ENCODE assay signal across 16 cellular contexts in the genomic region with DNA sequence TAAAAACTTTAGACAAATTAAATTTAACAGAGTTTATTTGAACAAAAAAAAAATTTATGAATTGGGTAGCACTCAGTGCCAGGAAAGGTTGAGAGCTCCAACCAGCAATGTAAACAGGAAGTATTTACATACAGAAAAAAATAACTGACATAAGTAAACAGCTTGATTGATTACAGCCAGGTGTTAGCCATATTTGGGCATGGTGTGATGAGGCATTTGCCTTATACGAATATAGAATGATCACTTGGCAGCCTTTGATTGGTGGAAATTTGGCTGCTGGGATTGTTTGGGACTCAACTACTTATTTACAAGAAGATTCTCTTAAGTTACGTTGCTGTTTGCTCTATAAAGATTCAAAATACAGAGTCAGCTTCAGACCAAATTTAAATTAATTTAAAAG.
"Had no signal": no experiment of that assay in that cellular context is flagged by ENCODE, and none has a peak within 500 bp of the region (broad histone marks: within the 10 kb centered on the region; RNA-seq: fewer than 3 reads in every experiment).

No MANE protein-coding gene starts in this region.

- H3K4me3 ChIP-seq: adrenal gland, breast epithelium, heart right ventricle, thoracic aorta, upper lobe of right lung had no signal

- H3K9me3 ChIP-seq: adrenal gland, thoracic aorta, upper lobe of right lung had no signal

- ATAC-seq: activated naive CD4-positive, alpha-beta T cell treated with anti-CD3 and anti-CD28 coated beads, Interleukin-2, amount 50 U/mL, for 72 hours; esophagus mucosa; heart right ventricle; left ventricle myocardium superior; stimulated activated naive B cell treated with anti-CD40 and anti-IgM and Interleukin-4, amounts not matched to agents 10 μg/mL and 1 μg/mL and 100 μg/mL, for 72 hours; upper lobe of right lung had no signal

- H3K4me1 ChIP-seq: adrenal gland, breast epithelium, heart right ventricle, upper lobe of right lung had no signal

- H3K36me3 ChIP-seq: adrenal gland, breast epithelium, heart right ventricle, thoracic aorta, upper lobe of right lung had no signal

- FAIRE-seq: astrocyte had no signal

- DNase-seq: activated CD4-positive, alpha-beta T cell treated with anti-CD3 and anti-CD28 coated beads, Interleukin-2, amount 50 U/mL, for 4 hours; activated gamma-delta T cell; adrenal gland; effector CD8-positive, alpha-beta T cell; heart right ventricle; immature natural killer cell; left ventricle myocardium superior; occipital lobe; posterior cingulate gyrus; stimulated activated naive B cell treated with anti-CD40 and anti-IgM and Interleukin-4, amounts not matched to agents 10 μg/mL and 1 μg/mL and 100 μg/mL, for 72 hours; upper lobe of right lung had no signal

- H3K27me3 ChIP-seq: adrenal gland, breast epithelium, heart right ventricle, upper lobe of right lung had no signal

- H3K27ac ChIP-seq: adrenal gland, breast epithelium, heart right ventricle, thoracic aorta, upper lobe of right lung had no signal
